In genomic region chr2:143429932-143430331, GRCh38 we compare ENCODE assay signal across 21 cellular contexts.
DNase-seq lines count a peak whose midpoint lies in the region; ATAC-seq, FAIRE-seq and TF ChIP-seq lines count a peak whose summit lies in the region.
"Had no signal": no experiment of that assay in that cellular context is flagged by ENCODE, and none has a peak within 500 bp of the region (broad histone marks: within the 10 kb centered on the region; RNA-seq: fewer than 3 reads in every experiment).

No MANE protein-coding gene starts in this region.

- H3K36me3 ChIP-seq in astrocyte (ENCODE audit: insufficient read depth, low read length): no peaks in the 10 kb centered on the region
- H3K36me3 ChIP-seq: Peyer's patch, tibial nerve had no signal

- H3K4me1 ChIP-seq in astrocyte (ENCODE audit: insufficient read depth, low read length): peaks cover 6% of the 10 kb centered on the region
- H3K4me1 ChIP-seq: Peyer's patch had no signal

- ATAC-seq in sciatic nerve (peak; percentile 81), GM18517 (IDR thresholded peaks at IDR 0.05; ENCODE audit: unreplicated experiment) (no peak)
- ATAC-seq: GM12878 had no signal

- no peaks in the 10 kb centered on the region for H3K36me3 Mint-ChIP-seq in astrocyte (ENCODE audit: low read depth, unreplicated experiment)

- no peaks in the 10 kb centered on the region for H4K20me1 ChIP-seq in astrocyte (ENCODE audit: insufficient read depth, low read length)

- H3K9me3 Mint-ChIP-seq in astrocyte (ENCODE audit: unreplicated experiment): no peaks in the 10 kb centered on the region
- H3K9me3 Mint-ChIP-seq: activated naive CD8-positive, alpha-beta T cell treated with anti-CD3 and anti-CD28 coated beads, Interleukin-2, amount 10 ng/mL, durations not matched to agents 7 days and 5 days; CD4-positive, CD25-positive, alpha-beta regulatory T cell had no signal

- no peak for FAIRE-seq in astrocyte (lab: Jason Lieb, UNC)
- FAIRE-seq: GM12878, H1 had no signal

- peaks cover 12% of the 10 kb centered on the region for H3K4me1 Mint-ChIP-seq in astrocyte (ENCODE audit: low read depth, unreplicated experiment)
- H3K4me1 Mint-ChIP-seq: activated naive CD8-positive, alpha-beta T cell treated with anti-CD3 and anti-CD28 coated beads, Interleukin-2, amount 10 ng/mL, durations not matched to agents 7 days and 5 days had no signal

- H3K4me3 ChIP-seq in astrocyte (ENCODE audit: insufficient read depth, low read depth, low read length): no peak overlapping the region
- H3K4me3 ChIP-seq: dorsolateral prefrontal cortex, GM12878, Peyer's patch, skin epidermis had no signal

- DNase-seq in NCI-H1105 treated with DMSO at 0.1 percent for 48 hours (lab: John Stamatoyannopoulos, UW): peak; percentile 28
- no peak for DNase-seq in NCI-H1105 (lab: John Stamatoyannopoulos, UW)
- DNase-seq in astrocyte (ENCODE audit: low read depth): peak; percentile 57
- peak; percentile 61 for DNase-seq in fibroblast of peridontal ligament (ENCODE audit: extremely low read depth)
- no peak for DNase-seq in sciatic nerve (ENCODE audit: low spot score)
- DNase-seq in cortex of kidney (lab: John Stamatoyannopoulos, UW): no peak
- no peak for DNase-seq in NCI-H2196 (lab: John Stamatoyannopoulos, UW; ENCODE audit: unreplicated experiment)
- DNase-seq: 8988T; activated CD4-positive, alpha-beta T cell treated with anti-CD3 and anti-CD28 coated beads, Interleukin-2, amount 50 U/mL, for 48 hours; activated naive CD8-positive, alpha-beta T cell treated with anti-CD3 and anti-CD28 coated beads, Interleukin-2, amount 10 ng/mL, durations not matched to agents 7 days and 5 days; activated T-cell treated with anti-CD3 and anti-CD28 coated beads, Interleukin-2, amount 50 U/mL, for 48 hours; CD4-positive, CD25-positive, alpha-beta regulatory T cell; dorsolateral prefrontal cortex; NCI-H2081 treated with DMSO at 0.1 percent for 48 hours; NCI-H82; Peyer's patch had no signal

- no peaks in the 10 kb centered on the region for H3K27me3 ChIP-seq in astrocyte (ENCODE audit: insufficient read depth, low read length)
- H3K27me3 ChIP-seq: Peyer's patch, tibial nerve had no signal

- no peaks in the 10 kb centered on the region for H3K79me2 ChIP-seq in astrocyte (ENCODE audit: insufficient read depth, low read length)

- H3K27ac Mint-ChIP-seq in astrocyte (ENCODE audit: unreplicated experiment): no peak overlapping the region
- H3K27ac Mint-ChIP-seq: activated naive CD8-positive, alpha-beta T cell treated with anti-CD3 and anti-CD28 coated beads, Interleukin-2, amount 10 ng/mL, durations not matched to agents 7 days and 5 days; CD4-positive, CD25-positive, alpha-beta regulatory T cell had no signal

- H3K4me3 Mint-ChIP-seq in astrocyte (ENCODE audit: unreplicated experiment): no peak overlapping the region
- H3K4me3 Mint-ChIP-seq: activated naive CD8-positive, alpha-beta T cell treated with anti-CD3 and anti-CD28 coated beads, Interleukin-2, amount 10 ng/mL, durations not matched to agents 7 days and 5 days; CD4-positive, CD25-positive, alpha-beta regulatory T cell had no signal

- no peak overlapping the region for H2AFZ ChIP-seq in astrocyte (ENCODE audit: low read depth, low read length)

- no peak for TF ChIP-seq CTCF in astrocyte (IDR thresholded peaks at IDR 0.05; ENCODE audit: insufficient read depth, low read depth, low read length)

- H3K27ac ChIP-seq in astrocyte (ENCODE audit: low read depth, low read length): no peak overlapping the region
- H3K27ac ChIP-seq: dorsolateral prefrontal cortex, Peyer's patch had no signal

- H3K27me3 Mint-ChIP-seq in astrocyte (ENCODE audit: low read depth, unreplicated experiment): no peaks in the 10 kb centered on the region
- H3K27me3 Mint-ChIP-seq: activated naive CD8-positive, alpha-beta T cell treated with anti-CD3 and anti-CD28 coated beads, Interleukin-2, amount 10 ng/mL, durations not matched to agents 7 days and 5 days; CD4-positive, CD25-positive, alpha-beta regulatory T cell had no signal

- H3K9me3 ChIP-seq in astrocyte (ENCODE audit: insufficient read depth, low read depth, low read length): no peaks in the 10 kb centered on the region
- H3K9me3 ChIP-seq: Peyer's patch, tibial nerve had no signal

- no peak overlapping the region for H3K4me2 ChIP-seq in astrocyte (ENCODE audit: low read length)

- no peak overlapping the region for H3K9ac ChIP-seq in astrocyte (ENCODE audit: low read length)

- intact Hi-C loops in sciatic nerve (cut with DNase I): no loop called here

Comparison
In these comparisons a context has a peak if more than half of its experiments do, and no peak if none do; other contexts are left out.
1. DNase-seq: peak in NCI-H1105 treated with DMSO at 0.1 percent for 48 hours (single experiment), astrocyte (single experiment) and fibroblast of peridontal ligament (single experiment); none in NCI-H1105 (single experiment), sciatic nerve (single experiment), cortex of kidney (single experiment) and NCI-H2196 (single experiment).